8 cellular contexts compared by ENCODE assay signal in genomic region chr19:1566392-1567115, GRCh38. TPM values are rescaled to one million over a fixed set of nuclear protein-coding genes. Genes with fewer than 3 reads are reported as not detected.
DNase-seq lines count a peak whose midpoint lies in the region; ATAC-seq and TF ChIP-seq lines count a peak whose summit lies in the region.

No MANE protein-coding gene starts in this region.

- H3K4me3 ChIP-seq in LNCaP clone FGC (ENCODE audit: low read depth, low read length) (peak overlapping the region; percentile 65), ascending aorta (peak overlapping the region; percentile 57 to 94)

- H3K9me3 ChIP-seq in ascending aorta: no peaks in the 10 kb centered on the region

- peak overlapping the region; percentile 75 to 84 for H3K27ac ChIP-seq in ascending aorta

- peaks cover 4 to 9% of the 10 kb centered on the region in 2 donors for H3K4me1 ChIP-seq in ascending aorta

- no peaks in the 10 kb centered on the region for H3K36me3 ChIP-seq in ascending aorta

- no peaks in the 10 kb centered on the region for H3K27me3 ChIP-seq in ascending aorta

- TF ChIP-seq CTCF in LNCaP clone FGC (IDR thresholded peaks at IDR 0.05; ENCODE audit: control insufficient read depth, extremely low read depth, insufficient read depth) (no peak), ascending aorta (IDR thresholded peaks at IDR 0.05) (no peak)

- ATAC-seq in left ventricle myocardium superior (peak; percentile 84), GM21367 (IDR thresholded peaks at IDR 0.05; ENCODE audit: unreplicated experiment) (no peak), HG03097 (IDR thresholded peaks at IDR 0.05; ENCODE audit: low FRiP score, unreplicated experiment) (no peak)

- intact Hi-C loops in ascending aorta (cut with DNase I): loop anchor here (1.0 to 5.0 kb wide), 2 partner anchors 26 to 41 kb away; partner anchors contain the start of genes MBD3 and UQCR11
- intact Hi-C loops in left ventricle myocardium superior (cut with micrococcal nuclease): no loop called here

- peak; percentile 90 for DNase-seq in Ammon's horn (ENCODE audit: low spot score)
- DNase-seq in LNCaP clone FGC (ENCODE audit: low read depth): peak; percentile 18
- DNase-seq in ascending aorta (ENCODE audit: low spot score in 2 of 2): peak in 1 of 2 donors; percentile 75
- peak; percentile 73 for DNase-seq in left ventricle myocardium superior
- peak; percentile 60 for DNase-seq in pulmonary artery endothelial cell (ENCODE audit: low read depth, low spot score)
- no peak for DNase-seq in activated gamma-delta T cell (lab: John Stamatoyannopoulos, UW)

RNA-seq across cellular contexts. Expression of gene MEX3D, which starts 1.6 kb away (rescaled TPM):
- total RNA-seq in ascending aorta (83.7 TPM), left ventricle myocardium superior (8.0 TPM), pulmonary artery endothelial cell (90.1 and 97.9 TPM in 2 replicates)

RNA-seq across cellular contexts. Expression of gene MBD3, which starts 26.1 kb away (rescaled TPM):
- total RNA-seq in ascending aorta (143 TPM), left ventricle myocardium superior (59.0 TPM), pulmonary artery endothelial cell (124 and 158 TPM in 2 replicates)

RNA-seq across cellular contexts. Expression of gene UQCR11, which starts 38.7 kb away (rescaled TPM):
- total RNA-seq in ascending aorta (61.0 TPM), left ventricle myocardium superior (1,120 TPM), pulmonary artery endothelial cell (81.8 and 81.9 TPM in 2 replicates)

RNA-seq across cellular contexts. Expression of gene PLK5, which starts 42.7 kb away (rescaled TPM):
- total RNA-seq in ascending aorta (not detected), left ventricle myocardium superior (not detected), pulmonary artery endothelial cell (not detected in 2 replicates)

RNA-seq across cellular contexts. Expression of gene ADAMTSL5, which starts 53.7 kb away (rescaled TPM):
- total RNA-seq in ascending aorta (0.43 TPM), left ventricle myocardium superior (20.5 TPM), pulmonary artery endothelial cell (0.04 and 0.07 TPM in 2 replicates)

Comparison
In these comparisons a context has a peak if more than half of its experiments do, and no peak if none do; other contexts are left out.
1. RNA of gene UQCR11, which starts 38.7 kb away (total RNA-seq): 1,120 TPM in left ventricle myocardium superior (single experiment); 81.8 to 81.9 TPM in pulmonary artery endothelial cell and 61.0 TPM in ascending aorta (single experiment); every median in the first group is over 10 times any median in the second.